In genomic region chr1:156113263-156114004, GRCh38 we compare ENCODE assay signal across 11 cellular contexts. TPM values are rescaled to one million over a fixed set of nuclear protein-coding genes. Genes with fewer than 3 reads are reported as not detected.
A peak's percentile ranks its signal among the peaks of the same experiment; 100 is the strongest.
DNase-seq lines count a peak whose midpoint lies in the region; ATAC-seq and TF ChIP-seq lines count a peak whose summit lies in the region.
"Had no signal": no experiment of that assay in that cellular context is flagged by ENCODE, and none has a peak within 500 bp of the region (broad histone marks: within the 10 kb centered on the region; RNA-seq: fewer than 3 reads in every experiment).

No MANE protein-coding gene starts in this region.

- peaks cover 6 to 7% of the 10 kb centered on the region in 2 donors for H3K27me3 Mint-ChIP-seq in effector memory CD8-positive, alpha-beta T cell
- H3K27me3 Mint-ChIP-seq in neural crest cell (ENCODE audit: low read depth), result peaks cover 17% of the 10 kb centered on the region

- H3K4me3 ChIP-seq in AG04449 (ENCODE audit: low read depth, low read length) (peak overlapping the region; percentile 100), MG63 (peak overlapping the region; percentile 96)

- peaks cover 36% of the 10 kb centered on the region for H3K36me3 ChIP-seq in MG63

- peaks cover 29 to 35% of the 10 kb centered on the region in 2 donors for H3K4me1 Mint-ChIP-seq in effector memory CD8-positive, alpha-beta T cell (ENCODE audit: low read depth in 2 of 2)
- H3K4me1 Mint-ChIP-seq in neural crest cell, result peaks cover 55% of the 10 kb centered on the region

- peak overlapping the region; percentile 97 to 98 for H3K27ac Mint-ChIP-seq in effector memory CD8-positive, alpha-beta T cell
- no peak overlapping the region for H3K27ac Mint-ChIP-seq in neural crest cell (ENCODE audit: unreplicated experiment)

- POLR2A ChIA-PET in AG04449 (lab: Yijun Ruan, JAX), result interaction anchor here (3.4 to 9.7 kb wide), 4 partner anchors 10 to 17 kb away, joined by 16 to 216 read pairs (median 46); no protein-coding TSS in a partner anchor

- CTCF ChIA-PET in AG04449 (lab: Yijun Ruan, JAX), result interaction anchor here (0.6 to 46.3 kb wide), 5 partner anchors 9 to 273 kb away, joined by 3 to 1837 read pairs (median 14); partner anchors contain the start of gene MEX3A

- TF ChIP-seq CTCF in AG04449 (IDR thresholded peaks at IDR 0.05; ENCODE audit: insufficient read depth, low read length, missing control alignments) (no peak), neural crest cell (conservative IDR thresholded peaks at IDR 0.05) (no peak)

- peaks cover 53% of the 10 kb centered on the region for H3K36me3 Mint-ChIP-seq in effector memory CD8-positive, alpha-beta T cell (ENCODE audit: insufficient read depth)
- H3K36me3 Mint-ChIP-seq in neural crest cell (ENCODE audit: low read depth), result no peaks in the 10 kb centered on the region

- no peaks in the 10 kb centered on the region for H3K9me3 Mint-ChIP-seq in effector memory CD8-positive, alpha-beta T cell
- H3K9me3 Mint-ChIP-seq in neural crest cell, result no peaks in the 10 kb centered on the region

- H3K9me3 ChIP-seq in MG63, result peaks cover 2% of the 10 kb centered on the region; the same call in 1 of the 2 replicates

- DNase-seq in AG04449 (ENCODE audit: low read depth, low spot score) (no peak), MG63 (peak; percentile 40), neural crest cell (ENCODE audit: low read depth, low spot score) (no peak), NCI-H1930 (lab: John Stamatoyannopoulos, UW) (no peak), T1000 (lab: John Stamatoyannopoulos, UW) (no peak), NCI-H187 (lab: John Stamatoyannopoulos, UW) (no peak)
- DNase-seq in effector memory CD8-positive, alpha-beta T cell, result no peak

- H3K27me3 ChIP-seq in MG63, result no peaks in the 10 kb centered on the region

- H3K4me3 Mint-ChIP-seq in effector memory CD8-positive, alpha-beta T cell, result peak overlapping the region; percentile 96 to 98
- peak overlapping the region; percentile 92 for H3K4me3 Mint-ChIP-seq in neural crest cell

- ATAC-seq in effector memory CD8-positive, alpha-beta T cell (replicated peaks), result no peak
- no peak for ATAC-seq in GM21576 (IDR thresholded peaks at IDR 0.05; ENCODE audit: unreplicated experiment)

RNA-seq across cellular contexts. Expression of gene LMNA, which starts 1.1 kb away (rescaled TPM):
- 1,337 and 1,568 TPM in 2 replicates for total RNA-seq in MG63 (2014; rRNA removed; shearing (Covaris generic); ENCODE audit: low replicate concordance)
- total RNA-seq in neural crest cell, result 51.0 and 51.7 TPM in 2 replicates

RNA-seq across cellular contexts. Expression of gene MEX3A, which starts 31.2 kb away (rescaled TPM):
- total RNA-seq in MG63 (2014; rRNA removed; shearing (Covaris generic); ENCODE audit: low replicate concordance), result 2.3 and 2.7 TPM in 2 replicates
- total RNA-seq in neural crest cell, result 114 and 120 TPM in 2 replicates

RNA-seq across cellular contexts. Expression of gene SEMA4A, which starts 40.0 kb away (rescaled TPM):
- total RNA-seq in MG63 (2014; rRNA removed; shearing (Covaris generic); ENCODE audit: low replicate concordance), result 0.49 TPM in 1 of 2 replicates, not detected in the other
- 1.3 and 2.1 TPM in 2 replicates for total RNA-seq in neural crest cell

RNA-seq across cellular contexts. Expression of gene RAB25, which starts 52.5 kb away (rescaled TPM):
- not detected in 2 replicates for total RNA-seq in MG63 (2014; rRNA removed; shearing (Covaris generic); ENCODE audit: low replicate concordance)
- total RNA-seq in neural crest cell, result not detected in 2 replicates
- total RNA-seq: dermis blood vessel endothelial cell; pulmonary artery endothelial cell; T-helper 2 cell treated with Interferon-gamma antibody and Interleukin-4, amounts not matched to agents 100 ng/mL and 5 ng/mL, for 36 hours had no signal

RNA-seq across cellular contexts. Expression of gene LAMTOR2, which starts 58.9 kb away (rescaled TPM):
- 5.8 and 16.9 TPM in 2 replicates for total RNA-seq in MG63 (2014; rRNA removed; shearing (Covaris generic); ENCODE audit: low replicate concordance)
- 49.4 and 55.6 TPM in 2 replicates for total RNA-seq in neural crest cell

Comparison
In these comparisons a context has a peak if more than half of its experiments do, and no peak if none do; other contexts are left out.
1. RNA of gene LMNA, which starts 1.1 kb away (total RNA-seq): 1,337 to 1,568 TPM in MG63; 51.0 to 51.7 TPM in neural crest cell; every median in the first group is over 10 times any median in the second.
2. RNA of gene MEX3A, which starts 31.2 kb away (total RNA-seq): 114 to 120 TPM in neural crest cell; 2.3 to 2.7 TPM in MG63; every median in the first group is over 10 times any median in the second.